ENCODE assay signal across 1 cellular context in the genomic region with DNA sequence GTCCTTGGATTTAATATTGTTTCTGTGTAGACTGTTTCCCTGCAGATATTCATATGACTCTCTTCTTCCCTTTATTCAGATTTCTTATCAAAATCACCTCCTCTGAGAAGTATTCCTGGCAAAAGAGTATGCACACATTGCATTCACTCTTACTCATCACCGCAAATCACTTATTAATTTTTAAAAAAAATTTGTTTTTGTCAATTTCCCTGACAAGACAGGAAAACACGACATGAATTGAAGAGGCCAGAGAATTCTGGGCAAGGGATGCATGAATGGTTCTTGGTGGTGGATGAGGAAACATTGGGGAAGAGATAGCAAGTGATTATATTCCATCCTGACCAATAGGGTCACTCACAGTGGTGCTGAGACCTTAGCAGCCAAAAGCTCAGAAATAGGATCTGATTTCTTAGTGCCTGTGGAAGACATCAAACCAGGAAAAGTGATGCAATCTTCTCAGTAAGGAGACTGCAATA.
TF ChIP-seq lines count a peak whose summit lies in the region.

No MANE protein-coding gene starts in this region.

TF ChIP-seq in IMR-90, 13 proteins besides CTCF, POLR2A, EP300 and RAD21 (continued from another document):
- no peak for TF ChIP-seq RFX5 (IDR thresholded peaks at IDR 0.05; ENCODE audit: low read depth, low read length)
